Comparison of ENCODE assay signal across 20 cellular contexts in genomic region chr9:137555179-137555578, GRCh38.
"Had no signal": no experiment of that assay in that cellular context is flagged by ENCODE, and none has a peak within 500 bp of the region (broad histone marks: within the 10 kb centered on the region; RNA-seq: fewer than 3 reads in every experiment).

No MANE protein-coding gene starts in this region.

- H3K9me3 ChIP-seq: esophagus muscularis mucosa, gastroesophageal sphincter, neutrophil, sigmoid colon, tibial nerve had no signal

- ATAC-seq: activated T-helper 17 cell treated with anti-CD3 and anti-CD28 coated beads, Interleukin-2, amount 50 U/mL, for 72 hours; gastroesophageal sphincter; naive thymus-derived CD8-positive, alpha-beta T cell; stimulated activated memory B cell treated with anti-CD40 and anti-IgM and Interleukin-4, amounts not matched to agents 10 μg/mL and 1 μg/mL and 100 μg/mL, for 72 hours had no signal

- H3K27me3 ChIP-seq: gastroesophageal sphincter, sigmoid colon, tibial nerve had no signal

- H2AFZ ChIP-seq: parathyroid adenoma had no signal

- H3K4me3 Mint-ChIP-seq: activated T-helper 17 cell treated with anti-CD3 and anti-CD28 coated beads, Interleukin-2, amount 50 U/mL, for 72 hours; stimulated activated memory B cell treated with anti-CD40 and anti-IgM and Interleukin-4, amounts not matched to agents 10 μg/mL and 1 μg/mL and 100 μg/mL, for 72 hours had no signal

- DNase-seq: activated CD4-positive, alpha-beta T cell treated with anti-CD3 and anti-CD28 coated beads for 1 hour; activated CD8-positive, alpha-beta memory T cell treated with anti-CD3 and anti-CD28 coated beads for 24 hours; activated CD8-positive, alpha-beta memory T cell treated with anti-CD3 and anti-CD28 coated beads, Interleukin-2, amount 50 U/mL, for 48 hours; activated naive CD4-positive, alpha-beta T cell treated with Interleukin-2 at 50 U/mL for 16 hours; aorta; effector CD4-positive, alpha-beta T cell; immature natural killer cell; mesendoderm; naive thymus-derived CD8-positive, alpha-beta T cell; sigmoid colon; stimulated activated CD4-positive, alpha-beta T cell treated with anti-CD3 and anti-CD28 coated beads, Interleukin-4, amount 100 ng/mL, for 24 hours; T-helper 2 cell; WERI-Rb-1 had no signal

- H3K9me3 Mint-ChIP-seq: activated T-helper 17 cell treated with anti-CD3 and anti-CD28 coated beads, Interleukin-2, amount 50 U/mL, for 72 hours; immature natural killer cell; naive thymus-derived CD8-positive, alpha-beta T cell; stimulated activated memory B cell treated with anti-CD40 and anti-IgM and Interleukin-4, amounts not matched to agents 10 μg/mL and 1 μg/mL and 100 μg/mL, for 72 hours had no signal

- H3K9ac ChIP-seq: parathyroid adenoma had no signal

- H3K4me3 ChIP-seq: esophagus muscularis mucosa, gastroesophageal sphincter, sigmoid colon, tibial nerve had no signal

- H3K27ac Mint-ChIP-seq: activated T-helper 17 cell treated with anti-CD3 and anti-CD28 coated beads, Interleukin-2, amount 50 U/mL, for 72 hours; stimulated activated memory B cell treated with anti-CD40 and anti-IgM and Interleukin-4, amounts not matched to agents 10 μg/mL and 1 μg/mL and 100 μg/mL, for 72 hours had no signal

- H3K4me1 ChIP-seq: parathyroid adenoma had no signal

- H3K27ac ChIP-seq: neutrophil, parathyroid adenoma, tibial nerve, WERI-Rb-1 had no signal

- H3K27me3 Mint-ChIP-seq: activated T-helper 17 cell treated with anti-CD3 and anti-CD28 coated beads, Interleukin-2, amount 50 U/mL, for 72 hours; naive thymus-derived CD8-positive, alpha-beta T cell; stimulated activated memory B cell treated with anti-CD40 and anti-IgM and Interleukin-4, amounts not matched to agents 10 μg/mL and 1 μg/mL and 100 μg/mL, for 72 hours had no signal
